In genomic region chr4:145179201-145179860, GRCh38 we compare ENCODE assay signal across 8 cellular contexts. TPM values are rescaled to one million over a fixed set of nuclear protein-coding genes. Genes with fewer than 3 reads are reported as not detected.
DNase-seq lines count a peak whose midpoint lies in the region; ATAC-seq and TF ChIP-seq lines count a peak whose summit lies in the region.

No MANE protein-coding gene starts in this region.

- POLR2A ChIA-PET in IMR-90 (lab: Charles Lee; ENCODE audit: unreplicated experiment): no interaction called here
- POLR2A ChIA-PET in MCF 10A (lab: Yijun Ruan, JAX): interaction anchor here (0.6 to 5.9 kb wide), 17 partner anchors 9 to 555 kb away, joined by 3 to 63 read pairs (median 4); partner anchors contain the start of genes ABCE1 and ANAPC10

- H2BK120ac ChIP-seq in IMR-90 (ENCODE audit: low read depth, low read length): peak overlapping the region; percentile 62

- intact Hi-C loops in IMR-90 (cut with micrococcal nuclease): loop anchor here (1.0 to 10.0 kb wide), 3 partner anchors 99 to 625 kb away; no protein-coding TSS in a partner anchor
- intact Hi-C loops in MCF 10A (cut with micrococcal nuclease): no loop called here

- H3K36me3 Mint-ChIP-seq in MCF 10A (ENCODE audit: insufficient read depth, unreplicated experiment): peaks cover 13% of the 10 kb centered on the region
- H3K36me3 Mint-ChIP-seq in immature natural killer cell: peaks cover 0 to 3% (median 0%) of the 10 kb centered on the region in 3 donors

- peak; percentile 61 for DNase-seq in EL
- peak; percentile 49 for DNase-seq in IMR-90
- peak; percentile 56 for DNase-seq in MCF 10A (ENCODE audit: unreplicated experiment)
- DNase-seq in immature natural killer cell: peak; percentile 83 to 87 (median 87)
- DNase-seq in stimulated activated CD4-positive, alpha-beta T cell treated with anti-CD3 and anti-CD28 coated beads, Interleukin-12 subunit alpha, Interleukin-12 subunit beta, amount 100 ng/mL, for 24 hours (ENCODE audit: low read depth in 2 of 2): peak; percentile 60 to 75
- DNase-seq in NCI-H2196 (lab: John Stamatoyannopoulos, UW; ENCODE audit: unreplicated experiment): no peak

- peak overlapping the region; percentile 73 for H2BK5ac ChIP-seq in IMR-90 (ENCODE audit: low read depth, low read length, poor library complexity, severe bottlenecking)

- peaks cover 18% of the 10 kb centered on the region for H3K4me1 Mint-ChIP-seq in MCF 10A (ENCODE audit: insufficient read depth, unreplicated experiment)
- H3K4me1 Mint-ChIP-seq in immature natural killer cell: peaks cover 52 to 53% of the 10 kb centered on the region in 2 donors

- in situ Hi-C loops in IMR-90 (cut with MboI; ENCODE audit: low sequenced_read_pairs): no loop called here

- peak overlapping the region; percentile 77 for H3K4me3 ChIP-seq in IMR-90 (ENCODE audit: insufficient read depth, low read depth, low read length)

- H3K36me3 ChIP-seq in IMR-90 (ENCODE audit: control insufficient read depth, insufficient read depth, low read length): no peaks in the 10 kb centered on the region

- peak overlapping the region; percentile 84; the same call in 1 of the 2 replicates for H3K56ac ChIP-seq in IMR-90 (ENCODE audit: extremely low read depth, insufficient read depth, low read length)

- ATAC-seq in GM21528 (IDR thresholded peaks at IDR 0.05; ENCODE audit: low FRiP score, unreplicated experiment): peak; percentile 43
- peak; percentile 42 for ATAC-seq in IMR-90 (ENCODE audit: low read depth)

- H3K9ac ChIP-seq in IMR-90 (ENCODE audit: low read depth, low read length): peak overlapping the region; percentile 83

- H2BK15ac ChIP-seq in IMR-90 (ENCODE audit: low read depth, low read length): 0 out of 3 replicates have a peak overlapping the region, but pooled peaks have one; percentile 3

- peak overlapping the region; percentile 100 for H3K4me2 ChIP-seq in IMR-90 (ENCODE audit: low read depth, low read length)

- H3K79me1 ChIP-seq in IMR-90 (ENCODE audit: low read depth in 1 of 2, low read length in 2 of 2): peaks cover 3 to 11% of the 10 kb centered on the region in 2 experiments; a peak in 2 of 4 replicates

- H3K9me3 Mint-ChIP-seq in MCF 10A (ENCODE audit: unreplicated experiment) (peaks cover 9% of the 10 kb centered on the region), immature natural killer cell (no peaks in the 10 kb centered on the region)

- 0 out of 2 replicates have a peak, but pooled peaks cover 3% of the 10 kb centered on the region for H3K9me1 ChIP-seq in IMR-90 (ENCODE audit: insufficient read depth, low read length)

- H4K5ac ChIP-seq in IMR-90 (ENCODE audit: low read depth, low read length): peak overlapping the region; percentile 16; the same call in 1 of the 2 replicates

- H3K4ac ChIP-seq in IMR-90 (ENCODE audit: low read depth, low read length): peak overlapping the region; percentile 89

- H3K4me1 ChIP-seq in IMR-90 (ENCODE audit: control insufficient read depth, insufficient read depth, low read length): no peaks in the 10 kb centered on the region; the same call in 1 of the 2 replicates

- BruUV-seq in IMR-90 (replicated peaks; lab: Mats Ljungman, UMichigan) (no TSS peak), MCF 10A (replicated peaks; lab: Mats Ljungman, UMichigan) (TSS peak; percentile 29)

- H2AK5ac ChIP-seq in IMR-90 (ENCODE audit: low read depth, low read length): peak overlapping the region; percentile 6; the same call in 1 of the 2 replicates

- H2AFZ ChIP-seq in IMR-90 (replicated peaks; ENCODE audit: low read length, poor library complexity): peak overlapping the region; percentile 97

- peaks cover 6% of the 10 kb centered on the region; the same call in 1 of the 2 replicates for H4K20me1 ChIP-seq in IMR-90 (ENCODE audit: insufficient read depth, low read length)

- H3K27ac ChIP-seq in IMR-90 (ENCODE audit: insufficient read depth, low read length) (peak overlapping the region; percentile 76), VCaP (peak overlapping the region; percentile 86)

- peak overlapping the region; percentile 68 for H2AK9ac ChIP-seq in IMR-90 (replicated peaks; ENCODE audit: low read depth, low read length, poor library complexity)

- H3K18ac ChIP-seq in IMR-90 (ENCODE audit: low read depth, low read length): peak overlapping the region; percentile 68

- no peak for TF ChIP-seq RAD21 in IMR-90 (IDR thresholded peaks at IDR 0.05; ENCODE audit: low read length)

- peak; percentile 26; the same call in 1 of the 2 replicates for TF ChIP-seq POLR2A in IMR-90 (IDR thresholded peaks at IDR 0.05; ENCODE audit: low read depth, low read length)

- dilution Hi-C loops in IMR-90 (cut with HindIII; ENCODE audit: low sequenced_read_pairs, unreplicated experiment): no loop called here

- H4K91ac ChIP-seq in IMR-90 (ENCODE audit: insufficient read depth, low read depth, low read length): peak overlapping the region; percentile 5; the same call in 1 of the 2 replicates

- H3K4me3 Mint-ChIP-seq in MCF 10A (ENCODE audit: unreplicated experiment) (peak overlapping the region; percentile 73), immature natural killer cell (peak overlapping the region; percentile 93 to 97 (median 96))

- no peak overlapping the region for H2BK20ac ChIP-seq in IMR-90 (ENCODE audit: low read depth, low read length)

- H3K27me3 Mint-ChIP-seq in MCF 10A (ENCODE audit: insufficient read depth, unreplicated experiment): no peaks in the 10 kb centered on the region
- peaks cover 0 to 21% (median 13%) of the 10 kb centered on the region in 3 donors for H3K27me3 Mint-ChIP-seq in immature natural killer cell (ENCODE audit: low read depth in 3 of 3)

- peak overlapping the region; percentile 99 for H3K23ac ChIP-seq in IMR-90 (ENCODE audit: low read depth, low read length)

- TF ChIP-seq CTCF in IMR-90 (conservative IDR thresholded peaks at IDR 0.05; ENCODE audit: low read depth, low read length) (no peak), VCaP (conservative IDR thresholded peaks at IDR 0.05) (no peak), MCF 10A (IDR thresholded peaks at IDR 0.05; ENCODE audit: unreplicated experiment) (no peak)

- CTCF ChIA-PET in IMR-90 (lab: Yijun Ruan, JAX) (interaction anchor here (0.6 to 0.8 kb wide), 3 partner anchors 21 to 437 kb away, joined by 3 to 5 read pairs (median 3); no protein-coding TSS in a partner anchor), MCF 10A (lab: Yijun Ruan, JAX) (interaction anchor here (2.2 kb wide), 1 partner anchor 54 kb away, joined by 13 read pairs; no protein-coding TSS in a partner anchor)

- H3K9me3 ChIP-seq in IMR-90 (ENCODE audit: control insufficient read depth, insufficient read depth, low read length): no peaks in the 10 kb centered on the region

- peak overlapping the region; percentile 81 for H3K14ac ChIP-seq in IMR-90 (replicated peaks; ENCODE audit: low read depth, low read length)

- peak overlapping the region in 1 of 2 experiments; percentile 53; a peak in 2 of 4 replicates for H4K8ac ChIP-seq in IMR-90 (ENCODE audit: low read depth in 2 of 2, low read length in 2 of 2)

- WGBS in IMR-90 (ENCODE audit: extremely low coverage in 2 of 2, insufficient read length in 1 of 2), 2 experiments: 1% methylated on average over 13 of the region's 36 CpGs; no CpG with 5 or more reads in 1 of the 2 experiments

- H3K27ac Mint-ChIP-seq in MCF 10A (ENCODE audit: low read depth, unreplicated experiment) (peak overlapping the region; percentile 85), immature natural killer cell (peak overlapping the region; percentile 94 to 100 (median 99))

- H3K27me3 ChIP-seq in IMR-90 (ENCODE audit: control insufficient read depth, insufficient read depth, low read length): no peaks in the 10 kb centered on the region

TF ChIP-seq in IMR-90, 13 proteins besides CTCF, POLR2A, EP300 and RAD21:
- TF ChIP-seq ELK1 (IDR thresholded peaks at IDR 0.05; ENCODE audit: borderline replicate concordance, low read depth, low read length) (no peak), CEBPB (IDR thresholded peaks at IDR 0.05; ENCODE audit: low read depth, low read length) (no peak), MXI1 (IDR thresholded peaks at IDR 0.05; ENCODE audit: borderline replicate concordance, low read depth, low read length) (0 out of 2 replicates have a peak, but pooled peaks have one; percentile 32), MAZ (IDR thresholded peaks at IDR 0.05; ENCODE audit: borderline replicate concordance, low read depth, low read length) (no peak), BHLHE40 (IDR thresholded peaks at IDR 0.05; ENCODE audit: low read depth, low read length) (peak; percentile 79)

RNA-seq across cellular contexts. Expression of gene OTUD4, which starts 1.1 kb away (rescaled TPM):
- total RNA-seq in IMR-90 (2012; rRNA removed): 12.4 and 16.9 TPM in 2 replicates
- polyA plus RNA-seq in IMR-90 (2012; rRNA removed): 10.1 and 11.0 TPM in 2 replicates
- polyA plus RNA-seq in IMR-90 (2012; cell fraction: cytosol; rRNA removed): 2.1 and 2.4 TPM in 2 replicates
- 2.4 and 13.2 TPM in 2 replicates for polyA plus RNA-seq in IMR-90 (2012; cell fraction: nucleus; rRNA removed; ENCODE audit: low replicate concordance)
- 66.2 and 68.0 TPM in 2 replicates for total RNA-seq in MCF 10A (2022)
- polyA plus RNA-seq in immature natural killer cell: 10 to 100 TPM in 1 of 3 donors, 1 to 10 TPM in 2; 3.0 to 13.0 (median 8.2) TPM
